1 cellular context compared by ENCODE assay signal in the genomic region with DNA sequence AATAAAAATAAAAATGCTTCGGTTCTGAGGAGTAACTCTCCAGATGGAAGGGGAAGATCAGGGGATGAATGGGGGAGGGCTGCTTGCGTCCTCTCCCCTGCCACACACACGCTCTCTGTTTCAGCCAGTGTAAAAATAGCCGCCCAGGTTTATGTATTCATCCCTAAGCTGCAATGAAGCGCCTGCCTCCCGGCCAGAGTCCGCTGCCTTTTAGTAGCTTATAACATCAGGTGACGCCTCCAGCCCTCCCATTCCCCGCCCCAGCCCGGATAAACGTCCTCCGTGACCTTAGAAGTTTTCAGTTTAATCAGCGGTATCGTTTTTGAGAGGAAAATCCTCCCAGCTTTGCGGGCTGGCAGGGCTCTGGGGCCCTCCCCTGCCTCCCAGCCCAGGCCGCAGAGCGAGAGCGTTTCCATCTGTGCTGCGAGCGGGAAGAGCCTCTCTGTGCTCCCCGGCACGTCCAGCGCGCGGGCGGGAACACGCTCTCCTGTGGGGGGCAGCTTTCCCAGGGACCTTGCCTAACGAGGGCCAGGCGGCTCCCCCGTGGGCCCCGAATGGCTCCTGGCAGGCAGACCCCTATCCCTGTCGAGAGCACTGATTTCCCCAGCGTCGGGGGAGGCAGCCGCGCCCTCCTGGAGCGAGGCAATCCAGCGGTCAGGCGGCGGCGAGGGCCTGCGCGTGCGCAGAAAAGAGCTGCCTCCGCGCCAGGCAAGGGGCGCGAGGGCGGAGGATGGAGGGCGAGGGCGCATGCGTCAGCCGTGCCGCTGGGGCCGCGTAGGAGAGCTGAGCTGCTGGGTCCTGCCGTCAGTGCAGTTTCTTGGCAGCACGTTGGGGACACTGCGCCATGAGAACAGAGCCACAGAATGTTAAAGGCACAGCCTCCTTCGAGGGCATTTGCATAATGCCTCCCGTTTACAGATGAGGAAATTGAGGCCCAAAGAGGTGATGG.
A peak's percentile ranks its signal among the peaks of the same experiment; 100 is the strongest.
TF ChIP-seq lines count a peak whose summit lies in the region.

No MANE protein-coding gene starts in this region.

TF ChIP-seq in A549, 52 proteins besides CTCF, POLR2A, EP300 and RAD21 (continued from another document):
- TF ChIP-seq KDM1A (IDR thresholded peaks at IDR 0.05; ENCODE audit: low read depth) (no peak), ATOH8 (CRISPR knock-in tag; IDR thresholded peaks at IDR 0.05; ENCODE audit: low read depth) (no peak), RCOR1 (IDR thresholded peaks at IDR 0.05; ENCODE audit: low read depth, low read length) (no peak), EHF (CRISPR knock-in tag; IDR thresholded peaks at IDR 0.05) (no peak), ZNF302 (CRISPR knock-in tag; IDR thresholded peaks at IDR 0.05) (no peak), MAFK (IDR thresholded peaks at IDR 0.05; ENCODE audit: partially characterized antibody) (peak; percentile 22), JUN (IDR thresholded peaks at IDR 0.05) (peak; percentile 74 to 85; a peak in 4 of 5 replicates), NR3C1 (IDR thresholded peaks at IDR 0.05) (no peak), JUNB (IDR thresholded peaks at IDR 0.05) (no peak), MAZ (IDR thresholded peaks at IDR 0.05; ENCODE audit: borderline replicate concordance, low read depth, low read length) (0 out of 2 replicates have a peak, but pooled peaks have one; percentile 25), FOSB (CRISPR knock-in tag; IDR thresholded peaks at IDR 0.05) (no peak), CEBPB (IDR thresholded peaks at IDR 0.05) (no peak), BCL3 (IDR thresholded peaks at IDR 0.05) (peak; percentile 75; the same call in 2 of the 3 replicates), SMC3 (IDR thresholded peaks at IDR 0.05) (peak; percentile 4; the same call in 1 of the 3 replicates)
- TF ChIP-seq, protein P1, sequence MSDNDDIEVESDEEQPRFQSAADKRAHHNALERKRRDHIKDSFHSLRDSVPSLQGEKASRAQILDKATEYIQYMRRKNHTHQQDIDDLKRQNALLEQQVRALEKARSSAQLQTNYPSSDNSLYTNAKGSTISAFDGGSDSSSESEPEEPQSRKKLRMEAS (IDR thresholded peaks at IDR 0.05) = peak; percentile 90
- TF ChIP-seq, protein P2, sequence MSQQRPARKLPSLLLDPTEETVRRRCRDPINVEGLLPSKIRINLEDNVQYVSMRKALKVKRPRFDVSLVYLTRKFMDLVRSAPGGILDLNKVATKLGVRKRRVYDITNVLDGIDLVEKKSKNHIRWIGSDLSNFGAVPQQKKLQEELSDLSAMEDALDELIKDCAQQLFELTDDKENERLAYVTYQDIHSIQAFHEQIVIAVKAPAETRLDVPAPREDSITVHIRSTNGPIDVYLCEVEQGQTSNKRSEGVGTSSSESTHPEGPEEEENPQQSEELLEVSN (IDR thresholded peaks at IDR 0.05; ENCODE audit: borderline replicate concordance, low read depth) = peak; percentile 96
- TF ChIP-seq, protein P3, sequence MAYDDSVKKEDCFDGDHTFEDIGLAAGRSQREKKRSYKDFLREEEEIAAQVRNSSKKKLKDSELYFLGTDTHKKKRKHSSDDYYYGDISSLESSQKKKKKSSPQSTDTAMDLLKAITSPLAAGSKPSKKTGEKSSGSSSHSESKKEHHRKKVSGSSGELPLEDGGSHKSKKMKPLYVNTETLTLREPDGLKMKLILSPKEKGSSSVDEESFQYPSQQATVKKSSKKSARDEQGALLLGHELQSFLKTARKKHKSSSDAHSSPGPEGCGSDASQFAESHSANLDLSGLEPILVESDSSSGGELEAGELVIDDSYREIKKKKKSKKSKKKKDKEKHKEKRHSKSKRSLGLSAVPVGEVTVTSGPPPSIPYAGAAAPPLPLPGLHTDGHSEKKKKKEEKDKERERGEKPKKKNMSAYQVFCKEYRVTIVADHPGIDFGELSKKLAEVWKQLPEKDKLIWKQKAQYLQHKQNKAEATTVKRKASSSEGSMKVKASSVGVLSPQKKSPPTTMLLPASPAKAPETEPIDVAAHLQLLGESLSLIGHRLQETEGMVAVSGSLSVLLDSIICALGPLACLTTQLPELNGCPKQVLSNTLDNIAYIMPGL (CRISPR knock-in tag; IDR thresholded peaks at IDR 0.05; ENCODE audit: borderline replicate concordance) = peak; percentile 32; the same call in 1 of the 2 replicates
- TF ChIP-seq, protein P4, sequence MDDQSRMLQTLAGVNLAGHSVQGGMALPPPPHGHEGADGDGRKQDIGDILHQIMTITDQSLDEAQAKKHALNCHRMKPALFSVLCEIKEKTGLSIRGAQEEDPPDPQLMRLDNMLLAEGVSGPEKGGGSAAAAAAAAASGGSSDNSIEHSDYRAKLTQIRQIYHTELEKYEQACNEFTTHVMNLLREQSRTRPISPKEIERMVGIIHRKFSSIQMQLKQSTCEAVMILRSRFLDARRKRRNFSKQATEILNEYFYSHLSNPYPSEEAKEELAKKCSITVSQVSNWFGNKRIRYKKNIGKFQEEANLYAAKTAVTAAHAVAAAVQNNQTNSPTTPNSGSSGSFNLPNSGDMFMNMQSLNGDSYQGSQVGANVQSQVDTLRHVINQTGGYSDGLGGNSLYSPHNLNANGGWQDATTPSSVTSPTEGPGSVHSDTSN (IDR thresholded peaks at IDR 0.05) = no peak
